Comparison of ENCODE assay signal across 28 cellular contexts in genomic region chr3:129199366-129199765, GRCh38.
"Had no signal": no experiment of that assay in that cellular context is flagged by ENCODE, and none has a peak within 500 bp of the region (broad histone marks: within the 10 kb centered on the region; RNA-seq: fewer than 3 reads in every experiment).

No MANE protein-coding gene starts in this region.

- H3K4me3 Mint-ChIP-seq: endodermal cell; immature natural killer cell; mesothelial cell of epicardium; naive B cell; natural killer cell treated with Interleukin-12 subunit alpha and Interleukin-12 subunit beta and Interleukin-15 and Interleukin-18, amount 100 ng/mL, for 72 hours; neural crest cell; stimulated activated naive B cell treated with anti-CD40 and anti-IgM and Interleukin-4, amounts not matched to agents 10 μg/mL and 1 μg/mL and 100 μg/mL, for 72 hours; stimulated activated naive CD8-positive, alpha-beta T cell treated with anti-CD3 and anti-CD28 coated beads, Interleukin-15, Interleukin-2, amounts not matched to agents 100 ng/mL and 50 ng/mL, for 24 hours had no signal

- H3K27me3 ChIP-seq: heart right ventricle, right lobe of liver, transverse colon, vagina had no signal

- H3K36me3 ChIP-seq: heart right ventricle, prostate gland, right lobe of liver, thoracic aorta, transverse colon, vagina had no signal

- H3K36me3 Mint-ChIP-seq: immature natural killer cell; naive B cell; natural killer cell treated with Interleukin-12 subunit alpha and Interleukin-12 subunit beta and Interleukin-15 and Interleukin-18, amount 100 ng/mL, for 72 hours had no signal

- H3K4me1 ChIP-seq: parathyroid adenoma had no signal

- H2AFZ ChIP-seq: parathyroid adenoma had no signal

- H3K79me2 ChIP-seq: parathyroid adenoma had no signal

- H3K27me3 Mint-ChIP-seq: naive B cell; natural killer cell treated with Interleukin-12 subunit alpha and Interleukin-12 subunit beta and Interleukin-15 and Interleukin-18, amount 100 ng/mL, for 72 hours; stimulated activated naive B cell treated with anti-CD40 and anti-IgM and Interleukin-4, amounts not matched to agents 10 μg/mL and 1 μg/mL and 100 μg/mL, for 72 hours; stimulated activated naive CD8-positive, alpha-beta T cell treated with anti-CD3 and anti-CD28 coated beads, Interleukin-15, Interleukin-2, amounts not matched to agents 100 ng/mL and 50 ng/mL, for 24 hours had no signal

- H3K4me3 ChIP-seq: heart right ventricle, mucosa of descending colon, prostate gland, right lobe of liver, thoracic aorta, transverse colon, vagina had no signal

- ATAC-seq: esophagus mucosa; heart right ventricle; mucosa of descending colon; natural killer cell treated with Interleukin-12 subunit alpha and Interleukin-12 subunit beta and Interleukin-15 and Interleukin-18, amount 100 ng/mL, for 72 hours; stimulated activated naive B cell treated with anti-CD40 and anti-IgM and Interleukin-4, amounts not matched to agents 10 μg/mL and 1 μg/mL and 100 μg/mL, for 72 hours had no signal

- DNase-seq: cerebellar nuclear complex; cortex of kidney; effector CD8-positive, alpha-beta T cell; endodermal cell; foreskin fibroblast; glutamatergic neuron; heart right ventricle; hypothalamus; immature natural killer cell; mesenchymal stem cell; mucosa of descending colon; naive B cell; right lobe of liver; small intestine; stimulated activated CD4-positive, alpha-beta T cell treated with anti-CD3 and anti-CD28 coated beads, Interleukin-15, amount 100 ng/mL, for 24 hours; stimulated activated CD4-positive, alpha-beta T cell treated with anti-CD3 and anti-CD28 coated beads, Interleukin-2, amount 100 ng/mL, for 48 hours; stimulated activated naive B cell treated with anti-CD40 and anti-IgM and Interleukin-4, amounts not matched to agents 10 μg/mL and 1 μg/mL and 100 μg/mL, for 72 hours; transverse colon had no signal

- H3K27ac ChIP-seq: epithelial cell of prostate, parathyroid adenoma, prostate gland, right lobe of liver, thoracic aorta, transverse colon, vagina had no signal

- H3K4me1 Mint-ChIP-seq: endodermal cell, immature natural killer cell, mesothelial cell of epicardium, neural crest cell had no signal

- H3K9me3 ChIP-seq: heart right ventricle, mucosa of descending colon, prostate gland, right lobe of liver, thoracic aorta, transverse colon, vagina had no signal

- H3K27ac Mint-ChIP-seq: endodermal cell; immature natural killer cell; mesothelial cell of epicardium; natural killer cell treated with Interleukin-12 subunit alpha and Interleukin-12 subunit beta and Interleukin-15 and Interleukin-18, amount 100 ng/mL, for 72 hours; stimulated activated naive B cell treated with anti-CD40 and anti-IgM and Interleukin-4, amounts not matched to agents 10 μg/mL and 1 μg/mL and 100 μg/mL, for 72 hours; stimulated activated naive CD8-positive, alpha-beta T cell treated with anti-CD3 and anti-CD28 coated beads, Interleukin-15, Interleukin-2, amounts not matched to agents 100 ng/mL and 50 ng/mL, for 24 hours had no signal
